Comparison of ENCODE assay signal across 1 cellular context in the genomic region with DNA sequence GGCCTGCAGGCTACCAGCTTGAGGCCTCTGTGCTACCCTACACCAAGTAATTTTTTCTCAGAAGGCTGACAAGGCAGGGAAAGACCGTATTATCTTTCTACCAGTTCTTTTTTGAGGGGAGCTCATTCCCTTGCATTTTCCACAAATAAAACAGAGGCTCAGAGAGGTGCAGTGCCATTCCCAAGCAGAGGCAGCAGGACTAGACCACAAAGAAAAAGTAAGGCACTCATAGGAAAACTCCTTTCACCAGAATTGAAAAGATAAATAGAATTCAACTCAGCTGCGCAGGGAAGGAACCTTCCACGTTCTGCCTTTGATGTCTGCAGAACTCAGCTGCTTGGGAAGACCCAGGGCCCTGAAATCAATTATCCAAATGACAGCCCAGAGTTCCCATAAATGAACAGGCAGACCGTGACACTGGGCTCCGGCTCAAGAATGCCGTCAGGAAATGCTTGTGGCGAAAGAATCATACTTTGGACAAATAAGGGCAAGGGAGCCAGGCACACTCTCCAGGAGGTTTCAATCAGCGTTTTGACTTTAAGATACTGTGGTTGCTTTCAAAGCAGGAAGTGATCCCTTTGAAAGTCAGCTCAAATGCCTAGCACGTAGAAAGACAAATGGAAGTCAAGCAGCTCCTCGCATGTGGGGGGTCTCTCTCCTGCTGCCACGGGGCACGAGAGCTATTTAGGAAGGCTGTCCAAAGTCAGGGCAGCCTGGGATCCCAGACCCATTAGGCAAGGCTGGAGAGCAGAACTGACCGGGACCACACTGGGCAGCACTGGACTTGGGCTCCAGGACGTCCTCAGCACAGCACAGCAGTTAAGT.
A peak's percentile ranks its signal among the peaks of the same experiment; 100 is the strongest.
TF ChIP-seq lines count a peak whose summit lies in the region.

No MANE protein-coding gene starts in this region.

TF ChIP-seq in IMR-90, 13 proteins besides CTCF, POLR2A, EP300 and RAD21 (continued from another document):
- TF ChIP-seq, protein P1, sequence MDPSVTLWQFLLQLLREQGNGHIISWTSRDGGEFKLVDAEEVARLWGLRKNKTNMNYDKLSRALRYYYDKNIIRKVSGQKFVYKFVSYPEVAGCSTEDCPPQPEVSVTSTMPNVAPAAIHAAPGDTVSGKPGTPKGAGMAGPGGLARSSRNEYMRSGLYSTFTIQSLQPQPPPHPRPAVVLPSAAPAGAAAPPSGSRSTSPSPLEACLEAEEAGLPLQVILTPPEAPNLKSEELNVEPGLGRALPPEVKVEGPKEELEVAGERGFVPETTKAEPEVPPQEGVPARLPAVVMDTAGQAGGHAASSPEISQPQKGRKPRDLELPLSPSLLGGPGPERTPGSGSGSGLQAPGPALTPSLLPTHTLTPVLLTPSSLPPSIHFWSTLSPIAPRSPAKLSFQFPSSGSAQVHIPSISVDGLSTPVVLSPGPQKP (IDR thresholded peaks at IDR 0.05; ENCODE audit: borderline replicate concordance, low read depth, low read length): no peak
- TF ChIP-seq MAFK (IDR thresholded peaks at IDR 0.05; ENCODE audit: low read depth, low read length) (peak; percentile 36; the same call in 1 of the 2 replicates), CEBPB (IDR thresholded peaks at IDR 0.05; ENCODE audit: low read depth, low read length) (peak; percentile 53), MAZ (IDR thresholded peaks at IDR 0.05; ENCODE audit: borderline replicate concordance, low read depth, low read length) (no peak), CHD1 (IDR thresholded peaks at IDR 0.05; ENCODE audit: low read depth, low read length) (no peak), MXI1 (IDR thresholded peaks at IDR 0.05; ENCODE audit: borderline replicate concordance, low read depth, low read length) (0 out of 2 replicates have a peak, but pooled peaks have one; percentile 40), SMC3 (IDR thresholded peaks at IDR 0.05; ENCODE audit: low read depth, low read length) (no peak), RFX5 (IDR thresholded peaks at IDR 0.05; ENCODE audit: low read depth, low read length) (no peak), FOS (IDR thresholded peaks at IDR 0.05; ENCODE audit: low read depth, low read length) (no peak)
- TF ChIP-seq, protein P2, sequence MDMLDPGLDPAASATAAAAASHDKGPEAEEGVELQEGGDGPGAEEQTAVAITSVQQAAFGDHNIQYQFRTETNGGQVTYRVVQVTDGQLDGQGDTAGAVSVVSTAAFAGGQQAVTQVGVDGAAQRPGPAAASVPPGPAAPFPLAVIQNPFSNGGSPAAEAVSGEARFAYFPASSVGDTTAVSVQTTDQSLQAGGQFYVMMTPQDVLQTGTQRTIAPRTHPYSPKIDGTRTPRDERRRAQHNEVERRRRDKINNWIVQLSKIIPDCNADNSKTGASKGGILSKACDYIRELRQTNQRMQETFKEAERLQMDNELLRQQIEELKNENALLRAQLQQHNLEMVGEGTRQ (IDR thresholded peaks at IDR 0.05; ENCODE audit: low read depth, low read length): no peak
